In the genomic region with DNA sequence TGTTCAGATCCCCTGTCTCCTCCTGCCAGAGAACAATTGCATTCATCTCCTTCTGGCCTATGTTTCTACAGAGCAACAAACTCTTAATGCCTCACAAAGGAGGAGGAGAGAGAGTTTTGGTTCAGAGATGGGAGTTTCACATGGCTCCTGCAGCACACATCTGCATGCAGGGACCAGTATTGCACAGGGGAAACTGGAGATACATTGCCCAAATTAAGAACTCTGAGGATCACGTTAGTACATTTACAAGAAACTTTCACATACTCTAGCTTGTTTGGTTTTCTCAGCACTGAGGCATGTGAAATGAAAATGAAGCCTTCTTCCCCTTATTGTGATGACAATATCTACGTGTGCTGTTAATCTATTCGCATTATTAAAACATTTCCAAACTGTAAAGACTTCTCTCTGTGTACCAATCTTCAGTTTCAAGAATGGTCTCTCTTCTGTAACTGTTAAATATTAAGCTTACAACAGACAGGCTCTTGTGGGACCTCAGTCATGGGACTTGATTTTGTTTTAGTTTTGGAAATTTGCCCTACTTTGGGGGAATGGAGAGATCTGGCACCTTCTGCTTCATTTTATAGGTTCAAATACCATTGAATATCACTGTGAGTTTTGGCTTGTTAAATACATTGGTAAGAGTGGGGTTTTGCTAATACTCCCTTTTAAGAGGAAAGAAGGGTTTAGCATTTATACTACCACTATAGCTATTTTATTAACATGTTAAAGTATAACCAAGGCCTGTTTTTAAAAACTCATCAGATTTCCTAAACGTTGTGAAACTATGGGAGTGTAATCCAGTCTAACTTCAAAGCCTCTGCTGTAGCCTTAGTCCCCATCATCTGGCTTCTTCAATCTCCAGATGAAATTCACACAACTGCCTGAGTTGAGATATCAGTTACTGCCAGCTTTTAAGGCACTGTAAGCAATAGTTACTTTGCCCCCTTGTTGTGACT, we compare ENCODE assay signal across 13 cellular contexts.
DNase-seq lines count a peak whose midpoint lies in the region; ATAC-seq and TF ChIP-seq lines count a peak whose summit lies in the region.
"Had no signal": no experiment of that assay in that cellular context is flagged by ENCODE, and none has a peak within 500 bp of the region (broad histone marks: within the 10 kb centered on the region; RNA-seq: fewer than 3 reads in every experiment).

No MANE protein-coding gene starts in this region.

- H3K4me3 ChIP-seq in left ventricle myocardium inferior = no peak overlapping the region
- no peak overlapping the region for H3K4me3 ChIP-seq in right cardiac atrium (ENCODE audit: low read length)
- no peak overlapping the region for H3K4me3 ChIP-seq in coronary artery
- H3K4me3 ChIP-seq in MG63 = no peak overlapping the region

- no peaks in the 10 kb centered on the region for H3K4me1 Mint-ChIP-seq in activated T-cell treated with anti-CD3 and anti-CD28 coated beads, Interleukin-2, amount 50 U/mL, for 72 hours (ENCODE audit: low read depth)

- H3K36me3 ChIP-seq in left ventricle myocardium inferior (no peaks in the 10 kb centered on the region), MG63 (no peaks in the 10 kb centered on the region)

- H3K4me3 Mint-ChIP-seq in activated T-cell treated with anti-CD3 and anti-CD28 coated beads, Interleukin-2, amount 50 U/mL, for 72 hours = no peak overlapping the region
- H3K4me3 Mint-ChIP-seq: activated CD8-positive, alpha-beta T cell treated with anti-CD3 and anti-CD28 coated beads, Interleukin-2, amount 10 ng/mL, durations not matched to agents 7 days and 5 days had no signal

- H3K27me3 Mint-ChIP-seq in activated T-cell treated with anti-CD3 and anti-CD28 coated beads, Interleukin-2, amount 50 U/mL, for 72 hours (ENCODE audit: low read depth) = no peaks in the 10 kb centered on the region

- no peak for TF ChIP-seq CTCF in left ventricle myocardium inferior (IDR thresholded peaks at IDR 0.05; ENCODE audit: borderline replicate concordance)
- TF ChIP-seq CTCF in coronary artery (IDR thresholded peaks at IDR 0.05) = no peak

- ATAC-seq in right cardiac atrium (no peak), HG02981 (IDR thresholded peaks at IDR 0.05; ENCODE audit: unreplicated experiment) (peak; percentile 58), GM18519 (IDR thresholded peaks at IDR 0.05; ENCODE audit: low FRiP score, unreplicated experiment) (no peak)
- ATAC-seq in activated T-cell treated with anti-CD3 and anti-CD28 coated beads, Interleukin-2, amount 50 U/mL, for 72 hours (replicated peaks in 1 of 2) = no peak
- ATAC-seq: activated CD8-positive, alpha-beta T cell treated with anti-CD3 and anti-CD28 coated beads, Interleukin-2, amount 10 ng/mL, durations not matched to agents 7 days and 5 days; HCT116 had no signal

- H3K4me1 ChIP-seq in left ventricle myocardium inferior (peaks cover 82% of the 10 kb centered on the region), right cardiac atrium (ENCODE audit: control insufficient read depth, insufficient read depth, low read length) (peaks cover 9% of the 10 kb centered on the region)

- DNase-seq in left ventricle myocardium inferior (no peak), right cardiac atrium (no peak), coronary artery (ENCODE audit: low spot score) (no peak), SW 1271 (lab: John Stamatoyannopoulos, UW) (no peak), MG63 (no peak)
- DNase-seq in activated T-cell treated with anti-CD3 and anti-CD28 coated beads, Interleukin-2, amount 50 U/mL, for 72 hours = no peak
- DNase-seq: activated CD8-positive, alpha-beta T cell treated with anti-CD3 and anti-CD28 coated beads, Interleukin-2, amount 10 ng/mL, durations not matched to agents 7 days and 5 days; NCI-H524 had no signal

- WGBS in right cardiac atrium = 37% methylated on average over 4 of the region's 4 CpGs

- H3K27me3 ChIP-seq in left ventricle myocardium inferior (ENCODE audit: low read depth) (no peaks in the 10 kb centered on the region), right cardiac atrium (ENCODE audit: control insufficient read depth, insufficient read depth) (no peaks in the 10 kb centered on the region), MG63 (no peaks in the 10 kb centered on the region)

- H3K9me3 ChIP-seq in left ventricle myocardium inferior (replicated peaks) (no peaks in the 10 kb centered on the region), right cardiac atrium (ENCODE audit: control insufficient read depth, low read length) (no peaks in the 10 kb centered on the region), MG63 (no peaks in the 10 kb centered on the region)

- peak overlapping the region; percentile 16 for H3K27ac ChIP-seq in left ventricle myocardium inferior (replicated peaks)
- H3K27ac ChIP-seq in right cardiac atrium (ENCODE audit: low read length) = no peak overlapping the region
- H3K27ac ChIP-seq in coronary artery = peak overlapping the region; percentile 6 to 58
- H3K27ac ChIP-seq: 22Rv1, KMS-11 had no signal

- intact Hi-C loops in left ventricle myocardium inferior (cut with micrococcal nuclease) (no loop called here), right cardiac atrium (cut with DNase I) (no loop called here)

- no peak overlapping the region for H3K27ac Mint-ChIP-seq in activated T-cell treated with anti-CD3 and anti-CD28 coated beads, Interleukin-2, amount 50 U/mL, for 72 hours
- H3K27ac Mint-ChIP-seq: activated CD8-positive, alpha-beta T cell treated with anti-CD3 and anti-CD28 coated beads, Interleukin-2, amount 10 ng/mL, durations not matched to agents 7 days and 5 days had no signal

- no peaks in the 10 kb centered on the region for H3K9me3 Mint-ChIP-seq in activated T-cell treated with anti-CD3 and anti-CD28 coated beads, Interleukin-2, amount 50 U/mL, for 72 hours

- no peaks in the 10 kb centered on the region for H3K36me3 Mint-ChIP-seq in activated T-cell treated with anti-CD3 and anti-CD28 coated beads, Interleukin-2, amount 50 U/mL, for 72 hours (ENCODE audit: insufficient read depth in 2 of 2)
